ENCODE assay signal across 1 cellular context in the genomic region with DNA sequence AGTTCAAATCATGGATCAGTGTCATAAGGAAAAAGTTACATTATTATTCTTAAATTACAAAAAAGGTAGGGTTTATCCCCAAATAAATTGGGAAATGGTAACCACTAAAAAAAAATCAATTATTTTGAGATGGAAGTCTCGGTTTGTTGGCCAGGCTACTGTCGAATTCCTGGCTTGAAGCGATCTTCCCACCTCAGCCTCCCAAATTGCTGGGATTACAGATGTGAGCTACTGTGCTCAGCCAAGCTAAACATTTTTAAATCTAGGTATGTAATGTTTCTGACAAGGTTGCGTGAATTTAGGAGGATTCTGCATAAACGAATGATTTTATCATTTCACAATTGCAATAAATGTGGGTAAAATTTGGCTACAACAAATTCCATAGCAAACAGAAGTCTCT.
TF ChIP-seq lines count a peak whose summit lies in the region.

No MANE protein-coding gene starts in this region.

TF ChIP-seq in HEK293, 187 proteins besides CTCF, POLR2A, EP300 and RAD21 (continued from another document):
- TF ChIP-seq, protein P1, sequence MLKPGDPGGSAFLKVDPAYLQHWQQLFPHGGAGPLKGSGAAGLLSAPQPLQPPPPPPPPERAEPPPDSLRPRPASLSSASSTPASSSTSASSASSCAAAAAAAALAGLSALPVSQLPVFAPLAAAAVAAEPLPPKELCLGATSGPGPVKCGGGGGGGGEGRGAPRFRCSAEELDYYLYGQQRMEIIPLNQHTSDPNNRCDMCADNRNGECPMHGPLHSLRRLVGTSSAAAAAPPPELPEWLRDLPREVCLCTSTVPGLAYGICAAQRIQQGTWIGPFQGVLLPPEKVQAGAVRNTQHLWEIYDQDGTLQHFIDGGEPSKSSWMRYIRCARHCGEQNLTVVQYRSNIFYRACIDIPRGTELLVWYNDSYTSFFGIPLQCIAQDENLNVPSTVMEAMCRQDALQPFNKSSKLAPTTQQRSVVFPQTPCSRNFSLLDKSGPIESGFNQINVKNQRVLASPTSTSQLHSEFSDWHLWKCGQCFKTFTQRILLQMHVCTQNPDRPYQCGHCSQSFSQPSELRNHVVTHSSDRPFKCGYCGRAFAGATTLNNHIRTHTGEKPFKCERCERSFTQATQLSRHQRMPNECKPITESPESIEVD (tag by site-specific recombination; IDR thresholded peaks at IDR 0.05): peak; percentile 62
- no peak for TF ChIP-seq MEIS1 (CRISPR knock-in tag; IDR thresholded peaks at IDR 0.05; ENCODE audit: borderline replicate concordance)
